ENCODE assay signal across 16 cellular contexts in genomic region chr12:122849352-122850047, GRCh38. TPM values are rescaled to one million over a fixed set of nuclear protein-coding genes. Genes with fewer than 3 reads are reported as not detected.
DNase-seq lines count a peak whose midpoint lies in the region; ATAC-seq and TF ChIP-seq lines count a peak whose summit lies in the region.
"Had no signal": no experiment of that assay in that cellular context is flagged by ENCODE, and none has a peak within 500 bp of the region (broad histone marks: within the 10 kb centered on the region; RNA-seq: fewer than 3 reads in every experiment).

No MANE protein-coding gene starts in this region.

- DNase-seq in C1 segment of cervical spinal cord (lab: John Stamatoyannopoulos, UW) (peak in 12 of 14 donors; percentile 30 to 81 (median 62)), hippocampal formation (lab: John Stamatoyannopoulos, UW) (peak; percentile 47 to 61), spleen (peak; percentile 72), GOT3 (lab: John Stamatoyannopoulos, UW) (no peak), right lobe of liver (no peak), KG1 (lab: John Stamatoyannopoulos, UW) (no peak), NCI-H2227 (lab: John Stamatoyannopoulos, UW; ENCODE audit: unreplicated experiment) (no peak)
- DNase-seq: ACHN; activated CD8-positive, alpha-beta memory T cell treated with anti-CD3 and anti-CD28 coated beads for 24 hours; CD4-positive, CD25-positive, alpha-beta regulatory T cell; NCI-H345; stimulated activated CD4-positive, alpha-beta T cell treated with anti-CD3 and anti-CD28 coated beads, Interleukin-2, amount 100 ng/mL, for 48 hours; T-helper 9 cell had no signal

- H3K27me3 Mint-ChIP-seq in brain: no peaks in the 10 kb centered on the region

- ATAC-seq in right lobe of liver: no peak
- ATAC-seq: activated CD4-positive, CD25-positive, alpha-beta regulatory T cell treated with anti-CD3 and anti-CD28 coated beads, Interleukin-2, amount 50 U/mL, for 24 hours had no signal

- no peak for TF ChIP-seq POLR2A in spleen (IDR thresholded peaks at IDR 0.05)
- no peak for TF ChIP-seq POLR2A in right lobe of liver (IDR thresholded peaks at IDR 0.05)

- H3K36me3 Mint-ChIP-seq in brain: peaks cover 12% of the 10 kb centered on the region

- H3K27ac ChIP-seq in spleen (no peak overlapping the region), right lobe of liver (no peak overlapping the region)
- H3K27ac ChIP-seq: SK-N-MC had no signal

- H3K4me3 ChIP-seq in spleen: no peak overlapping the region
- H3K4me3 ChIP-seq in right lobe of liver: no peak overlapping the region
- H3K4me3 ChIP-seq: SK-N-MC had no signal

- H3K9me3 ChIP-seq in spleen (no peaks in the 10 kb centered on the region), right lobe of liver (no peaks in the 10 kb centered on the region)

- H3K4me3 Mint-ChIP-seq in brain: no peak overlapping the region
- H3K4me3 Mint-ChIP-seq: CD4-positive, CD25-positive, alpha-beta regulatory T cell had no signal

- no peaks in the 10 kb centered on the region for H3K27me3 ChIP-seq in spleen (replicated peaks in 1 of 7)
- H3K27me3 ChIP-seq in right lobe of liver: no peaks in the 10 kb centered on the region

- H3K36me3 ChIP-seq in spleen (peaks cover 0 to 76% (median 15%) of the 10 kb centered on the region in 6 donors), right lobe of liver (peaks cover 0 to 3% (median 0%) of the 10 kb centered on the region in 4 donors)

- no peaks in the 10 kb centered on the region for H3K9me3 Mint-ChIP-seq in brain
- H3K9me3 Mint-ChIP-seq: CD4-positive, CD25-positive, alpha-beta regulatory T cell had no signal

- peaks cover 14% of the 10 kb centered on the region for H3K4me1 Mint-ChIP-seq in brain
- H3K4me1 Mint-ChIP-seq: CD4-positive, CD25-positive, alpha-beta regulatory T cell had no signal

- H3K4me1 ChIP-seq in spleen: peaks cover 0 to 19% (median 3%) of the 10 kb centered on the region in 6 donors
- H3K4me1 ChIP-seq in right lobe of liver: no peaks in the 10 kb centered on the region

- WGBS in spleen, 5 donors: 84 to 90% (median 85%) methylated on average over 25 to 26 of the region's 26 CpGs
- 89% methylated on average over 10 of the region's 26 CpGs for WGBS in right lobe of liver (ENCODE audit: insufficient coverage, low coverage, low lambda C conversion rate, missing lambda C conversion rate)

- no peak for TF ChIP-seq CTCF in brain (conservative IDR thresholded peaks at IDR 0.05)
- TF ChIP-seq CTCF in spleen (IDR thresholded peaks at IDR 0.05 in 8 of 11, conservative IDR thresholded peaks at IDR 0.05 in 3 of 11): no peak
- TF ChIP-seq CTCF in right lobe of liver (IDR thresholded peaks at IDR 0.05): no peak

- H3K27ac Mint-ChIP-seq in brain: peak overlapping the region in 4 of 5 experiments; percentile 44 to 83 (median 65)

- intact Hi-C loops in spleen (cut with DNase I; ENCODE audit: low total_unique reads) (loop anchor here (10.0 kb wide), 1 partner anchor 385 kb away; the partner anchor contains the start of genes MPHOSPH9 and MTRFR), right lobe of liver (cut with DNase I) (loop anchor here in 1 of 2 donors (10.0 kb wide), 1 partner anchor 55 kb away; no protein-coding TSS in a partner anchor)

RNA-seq across cellular contexts. Expression of gene HIP1R, which starts 14.2 kb away (rescaled TPM):
- polyA plus RNA-seq in brain (ENCODE audit: insufficient read depth, low read depth, low replicate concordance) (66.9 TPM), spleen (10 to 100 TPM; 42.2 to 65.9 (median 65.1) TPM)
- total RNA-seq in spleen (10 to 100 TPM; 40.3 to 65.2 (median 48.0) TPM), right lobe of liver (10 to 100 TPM; 23.6 to 37.2 (median 27.8) TPM)

RNA-seq across cellular contexts. Expression of gene VPS37B, which starts 46.4 kb away (rescaled TPM):
- polyA plus RNA-seq in brain (ENCODE audit: insufficient read depth, low read depth, low replicate concordance): 17.2 TPM
- total RNA-seq in spleen: 10 to 100 TPM; 43.4 to 67.5 (median 54.2) TPM
- 10 to 100 TPM; 24.8 to 42.7 (median 29.6) TPM for polyA plus RNA-seq in spleen
- total RNA-seq in right lobe of liver: 1 to 10 TPM; 5.2 to 6.7 (median 6.0) TPM

Comparison
In these comparisons a context has a peak if more than half of its experiments do, and no peak if none do; other contexts are left out.
1. DNase-seq: peak in C1 segment of cervical spinal cord (12 of 14), hippocampal formation (2 of 2) and spleen (single experiment); none in GOT3 (single experiment), right lobe of liver (0 of 3), KG1 (single experiment) and NCI-H2227 (single experiment).
2. RNA of gene VPS37B, which starts 46.4 kb away (total RNA-seq): 43.4 to 67.5 TPM in spleen; 5.2 to 6.7 TPM in right lobe of liver; every median in the first group is over 4 times any median in the second.